ENCODE assay signal across 1 cellular context in the genomic region with DNA sequence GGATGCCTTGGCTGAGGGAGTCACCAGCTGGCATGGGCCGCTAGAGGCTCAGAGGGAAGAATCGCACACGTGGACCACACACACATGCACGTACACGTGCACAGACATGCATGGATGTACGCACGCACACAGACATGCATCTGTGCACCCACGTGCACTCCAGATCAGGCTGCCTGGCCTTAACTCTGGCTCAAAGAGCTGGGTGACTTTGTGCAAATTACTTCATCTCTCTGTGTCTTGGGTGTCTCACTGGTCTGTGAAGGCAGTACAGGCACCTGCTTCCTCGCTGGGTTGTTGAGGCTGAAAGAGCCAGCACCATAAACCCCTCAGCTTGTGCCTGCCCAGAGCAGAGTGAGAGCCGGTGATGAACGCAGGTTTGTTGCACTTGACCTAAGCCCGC.
TF ChIP-seq lines count a peak whose summit lies in the region.

No MANE protein-coding gene starts in this region.

TF ChIP-seq in H1, 55 proteins besides CTCF, POLR2A, EP300 and RAD21:
- TF ChIP-seq NRF1 (IDR thresholded peaks at IDR 0.05; ENCODE audit: low read depth, low read length) (no peak), SIRT6 (IDR thresholded peaks at IDR 0.05; ENCODE audit: low read length) (no peak), NANOG (IDR thresholded peaks at IDR 0.05; ENCODE audit: insufficient read depth, low read depth, low read length, poor library complexity, severe bottlenecking) (no peak), POU5F1 (IDR thresholded peaks at IDR 0.05; ENCODE audit: low read depth, low read length) (no peak), SUZ12 (IDR thresholded peaks at IDR 0.05; ENCODE audit: low read length) (no peak), HDAC6 (IDR thresholded peaks at IDR 0.05; ENCODE audit: low read depth, low read length) (no peak), SIN3A (conservative IDR thresholded peaks at IDR 0.05 in 1 of 2, IDR thresholded peaks at IDR 0.05 in 1 of 2; ENCODE audit: low read depth in 1 of 2, low read length in 2 of 2) (no peak)
